In genomic region chr4:165464813-165465381, GRCh38 we compare ENCODE assay signal across 8 cellular contexts.
DNase-seq lines count a peak whose midpoint lies in the region; ATAC-seq, FAIRE-seq and TF ChIP-seq lines count a peak whose summit lies in the region.

No MANE protein-coding gene starts in this region.

- no peaks in the 10 kb centered on the region for H3K4me1 Mint-ChIP-seq in CD4-positive, alpha-beta T cell (ENCODE audit: low read depth)

- FAIRE-seq in GM12878 (lab: Jason Lieb, UNC), result peak; percentile 57

- H3K36me3 ChIP-seq in GM12878 (ENCODE audit: control insufficient read depth in 2 of 2, insufficient read depth in 2 of 2, low read length in 1 of 2) (no peaks in the 10 kb centered on the region), testis (ENCODE audit: low read depth, missing control alignments) (no peaks in the 10 kb centered on the region)

- no peaks in the 10 kb centered on the region for H3K36me3 Mint-ChIP-seq in CD4-positive, alpha-beta T cell (ENCODE audit: low read depth)

- peak; percentile 64 for ATAC-seq in CD4-positive, alpha-beta T cell (ENCODE audit: poor library complexity)
- ATAC-seq in GM18517 (IDR thresholded peaks at IDR 0.05; ENCODE audit: unreplicated experiment), result peak; percentile 88
- peak; percentile 69 for ATAC-seq in HG03060 (IDR thresholded peaks at IDR 0.05; ENCODE audit: low read depth, unreplicated experiment)
- ATAC-seq in GM12878, result peak; percentile 82

- H3K9ac ChIP-seq in GM12878 (ENCODE audit: control insufficient read depth, insufficient read depth, low read length), result no peak overlapping the region

- H3K27ac ChIP-seq in CD4-positive, alpha-beta T cell (ENCODE audit: low read depth, low read length), result no peak overlapping the region
- H3K27ac ChIP-seq in GM12878 (ENCODE audit: control insufficient read depth, insufficient read depth) (no peak overlapping the region), testis (no peak overlapping the region)

- TF ChIP-seq EP300 in GM12878 (IDR thresholded peaks at IDR 0.05; ENCODE audit: borderline replicate concordance in 1 of 2, control insufficient read depth in 1 of 2, low read depth in 2 of 2, low read length in 2 of 2), result no peak

- BruUV-seq in GM12878 (replicated peaks; lab: Mats Ljungman, UMichigan), result no TSS peak

- H3K4me2 ChIP-seq in GM12878 (ENCODE audit: control insufficient read depth, insufficient read depth), result no peak overlapping the region

- H3K4me3 ChIP-seq in GM12878 (no peak overlapping the region), testis (no peak overlapping the region)

- WGBS in GM12878 (ENCODE audit: insufficient coverage, insufficient replicate concordance, low lambda C conversion rate, missing lambda C conversion rate), result 10% methylated on average over 9 of the region's 9 CpGs
- 18 to 23% methylated on average over 9 of the region's 9 CpGs for WGBS in testis, 2 donors

- in situ Hi-C loops in GM12878 (cut with MboI), result loop anchor here (5.0 kb wide), 1 partner anchor 333 kb away; no protein-coding TSS in a partner anchor

- CTCF ChIA-PET in CD4-positive, alpha-beta T cell (lab: Charles Lee), result interaction anchor here (4.0 kb wide), 1 partner anchor 334 kb away, joined by 13 read pairs; no protein-coding TSS in a partner anchor
- CTCF ChIA-PET in GM12878 (lab: Yijun Ruan, JAX), result interaction anchor here (0.7 to 6.5 kb wide), 11 partner anchors 29 to 752 kb away, joined by 3 to 75 read pairs (median 4); partner anchors contain the start of gene TMEM192

- H3K27me3 ChIP-seq in CD4-positive, alpha-beta T cell (ENCODE audit: control insufficient read depth, insufficient read depth, low read length), result no peaks in the 10 kb centered on the region
- no peaks in the 10 kb centered on the region for H3K27me3 ChIP-seq in GM12878 (replicated peaks in 1 of 2; ENCODE audit: control insufficient read depth in 2 of 2, insufficient read depth in 2 of 2, low read length in 1 of 2)
- no peaks in the 10 kb centered on the region for H3K27me3 ChIP-seq in testis

- no peak overlapping the region for H3K27ac Mint-ChIP-seq in CD4-positive, alpha-beta T cell

- H3K27me3 Mint-ChIP-seq in CD4-positive, alpha-beta T cell, result peaks cover 18% of the 10 kb centered on the region

- no peaks in the 10 kb centered on the region for H4K20me1 ChIP-seq in GM12878 (ENCODE audit: control insufficient read depth, insufficient read depth)

- no peaks in the 10 kb centered on the region for H3K9me3 Mint-ChIP-seq in CD4-positive, alpha-beta T cell

- H3K4me1 ChIP-seq in GM12878 (ENCODE audit: control insufficient read depth, insufficient read depth, low read length), result no peaks in the 10 kb centered on the region
- H3K4me1 ChIP-seq in testis, result peaks cover 4% of the 10 kb centered on the region

- intact Hi-C loops in CD4-positive, alpha-beta T cell (cut with DNase I, micrococcal nuclease), result loop anchor here (1.0 kb wide), 1 partner anchor 334 kb away; no protein-coding TSS in a partner anchor
- intact Hi-C loops in GM12878 (cut with micrococcal nuclease; ENCODE audit: unreplicated experiment) (loop anchor here (1.0 kb wide), 2 partner anchors 109 to 334 kb away; no protein-coding TSS in a partner anchor), testis (cut with DNase I; ENCODE audit: low total_unique reads) (loop anchor here (5.0 to 10.0 kb wide), 2 partner anchors 110 to 333 kb away; no protein-coding TSS in a partner anchor)

- H3K9me3 ChIP-seq in CD4-positive, alpha-beta T cell (ENCODE audit: control insufficient read depth, low read length), result no peaks in the 10 kb centered on the region
- H3K9me3 ChIP-seq in GM12878 (replicated peaks; ENCODE audit: control insufficient read depth, insufficient read depth, low read length) (no peaks in the 10 kb centered on the region), testis (no peaks in the 10 kb centered on the region)

- TF ChIP-seq POLR2A in GM12878 (IDR thresholded peaks at IDR 0.05; ENCODE audit: low read depth, low read length) (no peak), testis (IDR thresholded peaks at IDR 0.05) (no peak)

- TF ChIP-seq CTCF in CD4-positive, alpha-beta T cell (IDR thresholded peaks at IDR 0.05), result peak; percentile 85
- TF ChIP-seq CTCF in GM12878 (IDR thresholded peaks at IDR 0.05 in 2 of 3, conservative IDR thresholded peaks at IDR 0.05 in 1 of 3; ENCODE audit: control insufficient read depth in 2 of 3, extremely low read depth in 1 of 3, insufficient read depth in 1 of 3, low read depth in 3 of 3, low read length in 3 of 3) (peak; percentile 62 to 82 (median 69)), testis (IDR thresholded peaks at IDR 0.05) (peak; percentile 81 to 90 (median 81))

- SMC1A ChIA-PET in GM12878 (lab: Charles Lee; ENCODE audit: uncharacterized antibody, unreplicated experiment), result interaction anchor here (0.7 to 2.1 kb wide), 4 partner anchors 48 to 334 kb away, joined by 3 to 11 read pairs (median 5); no protein-coding TSS in a partner anchor

- TF ChIP-seq RAD21 in GM12878 (IDR thresholded peaks at IDR 0.05; ENCODE audit: insufficient read depth, low read depth, low read length), result peak; percentile 96

- peak in 1 of 10 experiments; percentile 1 for DNase-seq in CD4-positive, alpha-beta T cell
- DNase-seq in NCI-H446 treated with DMSO at 0.1 percent for 48 hours (lab: John Stamatoyannopoulos, UW) (peak; percentile 66), GM12878 (ENCODE audit: low read depth, low spot score) (no peak), inferior parietal cortex (ENCODE audit: extremely low spot score) (peak; percentile 65), testis (peak; percentile 43)
- no peak for DNase-seq in activated CD4-positive, CD25-positive, alpha-beta regulatory T cell treated with anti-CD3 and anti-CD28 coated beads, Interleukin-2, amount 50 U/mL, for 72 hours

- POLR2A ChIA-PET in CD4-positive, alpha-beta T cell (lab: Charles Lee), result no interaction called here
- POLR2A ChIA-PET in GM12878 (lab: Charles Lee), result no interaction called here

- H3K79me2 ChIP-seq in GM12878 (ENCODE audit: control insufficient read depth, insufficient read depth, low read length), result no peaks in the 10 kb centered on the region

- no peak overlapping the region for H2AFZ ChIP-seq in GM12878 (ENCODE audit: control insufficient read depth, low read depth, low read length)

- RAD21 ChIA-PET in GM12878 (lab: Charles Lee; ENCODE audit: unreplicated experiment), result interaction anchor here (1.4 to 2.6 kb wide), 2 partner anchors 110 to 334 kb away, joined by 4 to 21 read pairs; no protein-coding TSS in a partner anchor

- H3K4me3 Mint-ChIP-seq in CD4-positive, alpha-beta T cell, result no peak overlapping the region

TF ChIP-seq in GM12878, 131 proteins besides CTCF, POLR2A, EP300 and RAD21:
- TF ChIP-seq YY1 (IDR thresholded peaks at IDR 0.05; ENCODE audit: low read depth, low read length) (0 out of 2 replicates have a peak, but pooled peaks have one; percentile 36), NR2F1 (conservative IDR thresholded peaks at IDR 0.05) (no peak), MEF2A (IDR thresholded peaks at IDR 0.05; ENCODE audit: insufficient read depth, low read depth, low read length) (no peak), IKZF1 (conservative IDR thresholded peaks at IDR 0.05) (no peak), SMC3 (IDR thresholded peaks at IDR 0.05; ENCODE audit: borderline replicate concordance, low read length) (peak; percentile 81; the same call in 1 of the 2 replicates)
- TF ChIP-seq, protein P1, sequence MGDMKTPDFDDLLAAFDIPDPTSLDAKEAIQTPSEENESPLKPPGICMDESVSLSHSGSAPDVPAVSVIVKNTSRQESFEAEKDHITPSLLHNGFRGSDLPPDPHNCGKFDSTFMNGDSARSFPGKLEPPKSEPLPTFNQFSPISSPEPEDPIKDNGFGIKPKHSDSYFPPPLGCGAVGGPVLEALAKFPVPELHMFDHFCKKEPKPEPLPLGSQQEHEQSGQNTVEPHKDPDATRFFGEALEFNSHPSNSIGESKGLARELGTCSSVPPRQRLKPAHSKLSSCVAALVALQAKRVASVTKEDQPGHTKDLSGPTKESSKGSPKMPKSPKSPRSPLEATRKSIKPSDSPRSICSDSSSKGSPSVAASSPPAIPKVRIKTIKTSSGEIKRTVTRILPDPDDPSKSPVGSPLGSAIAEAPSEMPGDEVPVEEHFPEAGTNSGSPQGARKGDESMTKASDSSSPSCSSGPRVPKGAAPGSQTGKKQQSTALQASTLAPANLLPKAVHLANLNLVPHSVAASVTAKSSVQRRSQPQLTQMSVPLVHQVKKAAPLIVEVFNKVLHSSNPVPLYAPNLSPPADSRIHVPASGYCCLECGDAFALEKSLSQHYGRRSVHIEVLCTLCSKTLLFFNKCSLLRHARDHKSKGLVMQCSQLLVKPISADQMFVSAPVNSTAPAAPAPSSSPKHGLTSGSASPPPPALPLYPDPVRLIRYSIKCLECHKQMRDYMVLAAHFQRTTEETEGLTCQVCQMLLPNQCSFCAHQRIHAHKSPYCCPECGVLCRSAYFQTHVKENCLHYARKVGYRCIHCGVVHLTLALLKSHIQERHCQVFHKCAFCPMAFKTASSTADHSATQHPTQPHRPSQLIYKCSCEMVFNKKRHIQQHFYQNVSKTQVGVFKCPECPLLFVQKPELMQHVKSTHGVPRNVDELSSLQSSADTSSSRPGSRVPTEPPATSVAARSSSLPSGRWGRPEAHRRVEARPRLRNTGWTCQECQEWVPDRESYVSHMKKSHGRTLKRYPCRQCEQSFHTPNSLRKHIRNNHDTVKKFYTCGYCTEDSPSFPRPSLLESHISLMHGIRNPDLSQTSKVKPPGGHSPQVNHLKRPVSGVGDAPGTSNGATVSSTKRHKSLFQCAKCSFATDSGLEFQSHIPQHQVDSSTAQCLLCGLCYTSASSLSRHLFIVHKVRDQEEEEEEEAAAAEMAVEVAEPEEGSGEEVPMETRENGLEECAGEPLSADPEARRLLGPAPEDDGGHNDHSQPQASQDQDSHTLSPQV (IDR thresholded peaks at IDR 0.05), result peak; percentile 31; the same call in 1 of the 2 replicates

Comparison
In these comparisons a context has a peak if more than half of its experiments do, and no peak if none do; other contexts are left out.
1. DNase-seq: peak in NCI-H446 treated with DMSO at 0.1 percent for 48 hours (single experiment), inferior parietal cortex (single experiment) and testis (single experiment); none in GM12878 (single experiment) and activated CD4-positive, CD25-positive, alpha-beta regulatory T cell treated with anti-CD3 and anti-CD28 coated beads, Interleukin-2, amount 50 U/mL, for 72 hours (single experiment).
2. Peak in every context shown above with its lines, with median percentiles within 50 percentile points of each other: ATAC-seq and CTCF ChIP-seq.